ENCODE assay signal across 25 cellular contexts in genomic region chr15:69612112-69612511, GRCh38.
DNase-seq lines count a peak whose midpoint lies in the region; ATAC-seq and TF ChIP-seq lines count a peak whose summit lies in the region.
"Had no signal": no experiment of that assay in that cellular context is flagged by ENCODE, and none has a peak within 500 bp of the region (broad histone marks: within the 10 kb centered on the region; RNA-seq: fewer than 3 reads in every experiment).

No MANE protein-coding gene starts in this region.

- no peak for TF ChIP-seq POLR2A in prostate gland (IDR thresholded peaks at IDR 0.05)

- H3K27ac ChIP-seq in prostate gland: no peak overlapping the region
- H3K27ac ChIP-seq: 22Rv1, GM23248, transverse colon had no signal

- H3K4me3 ChIP-seq in prostate gland: no peak overlapping the region
- H3K4me3 ChIP-seq: GM23248, transverse colon had no signal

- H3K27me3 Mint-ChIP-seq in stimulated activated memory B cell treated with anti-CD40 and anti-IgM and Interleukin-4, amounts not matched to agents 10 μg/mL and 1 μg/mL and 100 μg/mL, for 72 hours: no peaks in the 10 kb centered on the region
- H3K27me3 Mint-ChIP-seq: activated naive CD8-positive, alpha-beta T cell treated with anti-CD3 and anti-CD28 coated beads for 36 hours; CD4-positive, alpha-beta memory T cell had no signal

- H3K36me3 Mint-ChIP-seq in stimulated activated memory B cell treated with anti-CD40 and anti-IgM and Interleukin-4, amounts not matched to agents 10 μg/mL and 1 μg/mL and 100 μg/mL, for 72 hours: no peaks in the 10 kb centered on the region
- H3K36me3 Mint-ChIP-seq: activated naive CD8-positive, alpha-beta T cell treated with anti-CD3 and anti-CD28 coated beads for 36 hours; CD4-positive, alpha-beta memory T cell had no signal

- TF ChIP-seq CTCF in prostate gland (IDR thresholded peaks at IDR 0.05): no peak

- H3K4me3 Mint-ChIP-seq in stimulated activated memory B cell treated with anti-CD40 and anti-IgM and Interleukin-4, amounts not matched to agents 10 μg/mL and 1 μg/mL and 100 μg/mL, for 72 hours: no peak overlapping the region
- H3K4me3 Mint-ChIP-seq: activated B cell treated with CpG ODN at 0.5 μM for 24 hours; activated naive CD8-positive, alpha-beta T cell treated with anti-CD3 and anti-CD28 coated beads for 36 hours; CD4-positive, alpha-beta memory T cell; HFFc6; neural crest cell had no signal

- peak; percentile 79 for ATAC-seq in left ventricle myocardium superior
- no peak for ATAC-seq in stimulated activated memory B cell treated with anti-CD40 and anti-IgM and Interleukin-4, amounts not matched to agents 10 μg/mL and 1 μg/mL and 100 μg/mL, for 72 hours
- no peak for ATAC-seq in HG03280 (IDR thresholded peaks at IDR 0.05; ENCODE audit: unreplicated experiment)

- no peaks in the 10 kb centered on the region for H3K4me1 Mint-ChIP-seq in stimulated activated memory B cell treated with anti-CD40 and anti-IgM and Interleukin-4, amounts not matched to agents 10 μg/mL and 1 μg/mL and 100 μg/mL, for 72 hours
- H3K4me1 Mint-ChIP-seq: activated B cell treated with CpG ODN at 0.5 μM for 24 hours had no signal

- no peaks in the 10 kb centered on the region for H3K9me3 ChIP-seq in prostate gland
- H3K9me3 ChIP-seq: transverse colon had no signal

- H3K27ac Mint-ChIP-seq in stimulated activated memory B cell treated with anti-CD40 and anti-IgM and Interleukin-4, amounts not matched to agents 10 μg/mL and 1 μg/mL and 100 μg/mL, for 72 hours: no peak overlapping the region
- H3K27ac Mint-ChIP-seq: activated B cell treated with CpG ODN at 0.5 μM for 24 hours; activated naive CD8-positive, alpha-beta T cell treated with anti-CD3 and anti-CD28 coated beads for 36 hours; HFFc6 had no signal

- H3K27me3 ChIP-seq in prostate gland (replicated peaks; ENCODE audit: insufficient read depth): no peaks in the 10 kb centered on the region
- H3K27me3 ChIP-seq: transverse colon had no signal

- intact Hi-C loops in left ventricle myocardium superior (cut with micrococcal nuclease): no loop called here
- intact Hi-C loops in prostate gland (cut with DNase I): no loop called here

- H3K36me3 ChIP-seq in prostate gland: no peaks in the 10 kb centered on the region
- H3K36me3 ChIP-seq: transverse colon had no signal

- 79% methylated on average over 2 of the region's 2 CpGs for WGBS in prostate gland

- peaks cover 2% of the 10 kb centered on the region for H3K4me1 ChIP-seq in prostate gland (replicated peaks)
- H3K4me1 ChIP-seq: transverse colon had no signal

- no peaks in the 10 kb centered on the region for H3K9me3 Mint-ChIP-seq in stimulated activated memory B cell treated with anti-CD40 and anti-IgM and Interleukin-4, amounts not matched to agents 10 μg/mL and 1 μg/mL and 100 μg/mL, for 72 hours
- H3K9me3 Mint-ChIP-seq: activated B cell treated with CpG ODN at 0.5 μM for 24 hours; activated naive CD8-positive, alpha-beta T cell treated with anti-CD3 and anti-CD28 coated beads for 36 hours; CD4-positive, alpha-beta memory T cell; HFFc6; neural crest cell had no signal

- peak; percentile 38 for DNase-seq in NCI-H2107 treated with DMSO at 0.1 percent for 48 hours (lab: John Stamatoyannopoulos, UW; ENCODE audit: unreplicated experiment)
- no peak for DNase-seq in NCI-H2107 (lab: John Stamatoyannopoulos, UW)
- DNase-seq in NCI-H1417 (lab: John Stamatoyannopoulos, UW): peak; percentile 94 to 99 (median 97)
- DNase-seq in NCI-H345 (lab: John Stamatoyannopoulos, UW): peak; percentile 87
- DNase-seq in left ventricle myocardium superior: no peak
- no peak for DNase-seq in prostate gland (ENCODE audit: low spot score)
- DNase-seq: activated B cell treated with CpG ODN at 0.5 μM for 24 hours; activated CD4-positive, alpha-beta T cell treated with anti-CD3 and anti-CD28 coated beads, Interleukin-2, amount 50 U/mL, for 4 hours; activated naive CD8-positive, alpha-beta T cell treated with anti-CD3 and anti-CD28 coated beads for 36 hours; CD4-positive, alpha-beta memory T cell; central memory CD4-positive, alpha-beta T cell; DMS153; GDM1; GM23248; HFFc6; kidney; NCI-H2029; NCI-H524 treated with DMSO at 0.1 percent for 48 hours; posterior cingulate gyrus; T1000; transverse colon had no signal

Comparison
In these comparisons a context has a peak if more than half of its experiments do, and no peak if none do; other contexts are left out.
1. DNase-seq: peak in NCI-H2107 treated with DMSO at 0.1 percent for 48 hours (single experiment), NCI-H1417 (3 of 3) and NCI-H345 (single experiment); none in NCI-H2107 (single experiment), left ventricle myocardium superior (single experiment) and prostate gland (single experiment).